In the genomic region with DNA sequence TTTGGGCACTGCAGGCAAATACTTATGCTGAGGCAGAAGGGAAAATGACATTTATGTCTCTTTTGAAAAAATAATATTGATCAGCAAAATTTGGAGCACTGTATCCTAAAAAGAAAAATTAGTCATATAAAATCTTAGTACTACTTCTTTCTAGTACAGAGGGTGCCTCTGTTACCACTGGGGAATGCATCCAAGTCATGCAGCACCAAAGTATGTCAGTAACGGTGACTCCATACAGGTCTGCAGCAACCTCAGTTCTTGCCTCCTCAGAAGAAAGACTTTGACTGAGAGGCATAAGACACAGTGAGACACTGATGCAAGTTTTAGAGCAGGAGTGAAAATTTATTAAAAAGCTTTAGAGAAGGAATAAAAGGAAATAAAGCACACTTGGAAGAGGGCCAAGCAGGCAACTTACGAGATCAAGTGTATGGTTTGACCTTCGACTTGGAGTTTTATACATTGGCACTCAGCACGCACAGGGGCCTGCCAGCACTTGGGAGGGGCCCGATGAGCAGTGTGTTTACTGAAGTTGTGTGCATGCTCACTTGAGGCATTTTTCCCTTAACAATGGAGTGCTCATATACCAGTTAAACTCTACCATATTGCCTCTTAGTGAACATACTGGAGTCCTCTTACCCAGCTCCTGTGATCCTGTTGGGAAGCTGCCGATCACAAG, we compare ENCODE assay signal across 17 cellular contexts.
DNase-seq lines count a peak whose midpoint lies in the region; ATAC-seq and TF ChIP-seq lines count a peak whose summit lies in the region.
"Had no signal": no experiment of that assay in that cellular context is flagged by ENCODE, and none has a peak within 500 bp of the region (broad histone marks: within the 10 kb centered on the region; RNA-seq: fewer than 3 reads in every experiment).

No MANE protein-coding gene starts in this region.

- CTCF ChIA-PET in PC-3 (lab: Charles Lee) = no interaction called here

- no peaks in the 10 kb centered on the region for H4K20me1 ChIP-seq in PC-3 (ENCODE audit: low read length)
- H4K20me1 ChIP-seq: BLaER1 had no signal

- no peak overlapping the region for H3K4me3 ChIP-seq in PC-3 (ENCODE audit: low read length)
- no peak overlapping the region for H3K4me3 ChIP-seq in retinal pigment epithelial cell (ENCODE audit: low read length)
- no peak overlapping the region for H3K4me3 ChIP-seq in upper lobe of right lung
- H3K4me3 ChIP-seq: BLaER1, GM23338 had no signal

- ATAC-seq in PC-3 (peak; percentile 15; the same call in 1 of the 2 replicates), upper lobe of right lung (no peak), HG03354 (IDR thresholded peaks at IDR 0.05; ENCODE audit: poor library complexity, severe bottlenecking, unreplicated experiment) (no peak), HG03108 (IDR thresholded peaks at IDR 0.05; ENCODE audit: unreplicated experiment) (no peak)
- ATAC-seq: CD8-positive, alpha-beta T cell; GM23338; HCT116 had no signal

- no peaks in the 10 kb centered on the region for H3K9me3 ChIP-seq in PC-3 (ENCODE audit: low read length)
- H3K9me3 ChIP-seq in upper lobe of right lung = no peaks in the 10 kb centered on the region
- H3K9me3 ChIP-seq: BLaER1, Caco-2 had no signal

- TF ChIP-seq CTCF in PC-3 (conservative IDR thresholded peaks at IDR 0.05; ENCODE audit: low read depth, low read length) (no peak), retinal pigment epithelial cell (conservative IDR thresholded peaks at IDR 0.05; ENCODE audit: low read depth, low read length) (no peak), upper lobe of right lung (IDR thresholded peaks at IDR 0.05) (no peak)

- no peak overlapping the region for H3K9ac ChIP-seq in PC-3 (ENCODE audit: low read length)
- H3K9ac ChIP-seq: BLaER1 had no signal

- H3K27me3 ChIP-seq in PC-3 (ENCODE audit: low read length) (no peaks in the 10 kb centered on the region), upper lobe of right lung (no peaks in the 10 kb centered on the region)
- H3K27me3 ChIP-seq: BLaER1 had no signal

- POLR2A ChIA-PET in PC-3 (lab: Charles Lee; ENCODE audit: unreplicated experiment) = no interaction called here

- H3K4me1 ChIP-seq in PC-3 (ENCODE audit: insufficient read depth, low read length) = no peaks in the 10 kb centered on the region
- no peaks in the 10 kb centered on the region for H3K4me1 ChIP-seq in upper lobe of right lung
- H3K4me1 ChIP-seq: Caco-2 had no signal

- H3K36me3 ChIP-seq in PC-3 (ENCODE audit: low read depth, low read length) (no peaks in the 10 kb centered on the region), upper lobe of right lung (no peaks in the 10 kb centered on the region)
- H3K36me3 ChIP-seq: BLaER1 had no signal

- H3K4me2 ChIP-seq in PC-3 (ENCODE audit: low read length) = no peak overlapping the region
- H3K4me2 ChIP-seq: BLaER1, GM23338 had no signal

- no TSS peak for BruUV-seq in PC-3 (replicated peaks; lab: Mats Ljungman, UMichigan)

- H3K27ac ChIP-seq in PC-3 (ENCODE audit: low read length) = no peak overlapping the region
- no peak overlapping the region for H3K27ac ChIP-seq in upper lobe of right lung
- H3K27ac ChIP-seq: BLaER1, C4-2B had no signal

- no peaks in the 10 kb centered on the region for H3K79me2 ChIP-seq in PC-3 (ENCODE audit: low read length)

- H2AFZ ChIP-seq in PC-3 (ENCODE audit: low read length) = no peak overlapping the region
- H2AFZ ChIP-seq: GM23338 had no signal

- no peaks in the 10 kb centered on the region for H3F3A ChIP-seq in PC-3 (ENCODE audit: low read length, unreplicated experiment)

- intact Hi-C loops in PC-3 (cut with micrococcal nuclease) (no loop called here), upper lobe of right lung (cut with DNase I) (no loop called here)

- no peaks in the 10 kb centered on the region for H3K9me2 ChIP-seq in PC-3 (replicated peaks; ENCODE audit: low read length)

- peak; percentile 3 for DNase-seq in PC-3
- DNase-seq in kidney tubule cell (ENCODE audit: low spot score) = peak; percentile 9
- peak; percentile 43 for DNase-seq in retinal pigment epithelial cell (ENCODE audit: low read depth)
- DNase-seq in upper lobe of right lung = peak; percentile 21
- DNase-seq in Kasumi-1 (lab: John Stamatoyannopoulos, UW) = no peak
- DNase-seq: Caco-2; CD4-positive, CD25-positive, alpha-beta regulatory T cell; CD8-positive, alpha-beta T cell; DMS153; DND-41; H9 had no signal

Comparison
In these comparisons a context has a peak if more than half of its experiments do, and no peak if none do; other contexts are left out.
1. DNase-seq: peak in PC-3 (single experiment), kidney tubule cell (single experiment), retinal pigment epithelial cell (single experiment) and upper lobe of right lung (single experiment); none in Kasumi-1 (0 of 2).